15 cellular contexts compared by ENCODE assay signal in the genomic region with DNA sequence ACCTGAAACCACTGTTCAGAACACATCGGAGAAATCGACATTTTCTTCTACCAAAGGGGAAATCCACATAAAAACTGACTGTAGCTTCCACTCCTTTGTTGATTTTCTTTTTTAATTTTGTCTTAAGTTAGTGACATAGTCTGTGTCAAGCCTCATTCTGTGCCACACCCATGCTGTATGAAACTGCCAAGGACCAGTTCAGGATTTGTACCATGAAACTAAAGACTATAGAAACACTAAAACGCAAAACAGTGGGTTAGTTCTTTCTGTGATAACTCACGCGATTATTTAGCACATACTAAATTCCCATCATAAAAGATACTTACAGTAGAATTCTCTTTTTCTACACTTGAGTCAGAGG. TPM values are rescaled to one million over a fixed set of nuclear protein-coding genes. Genes with fewer than 3 reads are reported as not detected.
DNase-seq lines count a peak whose midpoint lies in the region; ATAC-seq, FAIRE-seq and TF ChIP-seq lines count a peak whose summit lies in the region.
"Had no signal": no experiment of that assay in that cellular context is flagged by ENCODE, and none has a peak within 500 bp of the region (broad histone marks: within the 10 kb centered on the region; RNA-seq: fewer than 3 reads in every experiment).

No MANE protein-coding gene starts in this region.

- H3K4me3 Mint-ChIP-seq in activated CD4-positive, alpha-beta T cell treated with anti-CD3 and anti-CD28 coated beads, Interleukin-2, amount 10 ng/mL, durations not matched to agents 7 days and 5 days = no peak overlapping the region
- H3K4me3 Mint-ChIP-seq in activated CD8-positive, alpha-beta T cell treated with anti-CD3 and anti-CD28 coated beads for 36 hours = peak overlapping the region; percentile 70

- no peaks in the 10 kb centered on the region for H3K9me3 Mint-ChIP-seq in activated CD4-positive, alpha-beta T cell treated with anti-CD3 and anti-CD28 coated beads, Interleukin-2, amount 10 ng/mL, durations not matched to agents 7 days and 5 days
- no peaks in the 10 kb centered on the region for H3K9me3 Mint-ChIP-seq in activated CD8-positive, alpha-beta T cell treated with anti-CD3 and anti-CD28 coated beads for 36 hours

- DNase-seq in activated CD4-positive, alpha-beta T cell treated with anti-CD3 and anti-CD28 coated beads, Interleukin-2, amount 10 ng/mL, durations not matched to agents 7 days and 5 days = no peak
- DNase-seq in activated CD4-positive, alpha-beta T cell treated with anti-CD3 and anti-CD28 coated beads for 48 hours = no peak
- DNase-seq in activated CD8-positive, alpha-beta T cell treated with anti-CD3 and anti-CD28 coated beads for 36 hours = no peak
- DNase-seq in left colon (no peak), D721Med (ENCODE audit: insufficient read length, low spot score) (no peak), GM10266 (ENCODE audit: extremely low spot score) (no peak)
- no peak for DNase-seq in stimulated activated naive CD8-positive, alpha-beta T cell treated with anti-CD3 and anti-CD28 coated beads, Interleukin-15, Interleukin-2, amounts not matched to agents 100 U/mL and 50 U/mL, for 24 hours
- DNase-seq in activated effector memory CD4-positive, alpha-beta T cell treated with Interleukin-2 at 50 U/mL for 16 hours = no peak
- DNase-seq: islet precursor cell, NCI-H1417, NCI-H446 treated with DMSO at 0.1 percent for 48 hours, OCI-M1, thyroid gland had no signal

- CTCF ChIA-PET in activated CD4-positive, alpha-beta T cell treated with anti-CD3 and anti-CD28 coated beads, Interleukin-2, amount 10 ng/mL, durations not matched to agents 7 days and 5 days (lab: Charles Lee) = interaction anchor here (1.4 kb wide), 1 partner anchor 28 kb away, joined by 4 read pairs; no protein-coding TSS in a partner anchor
- CTCF ChIA-PET in activated CD8-positive, alpha-beta T cell treated with anti-CD3 and anti-CD28 coated beads for 36 hours (lab: Charles Lee) = interaction anchor here (1.3 to 1.8 kb wide), 5 partner anchors 9 to 53 kb away, joined by 3 to 7 read pairs (median 4); no protein-coding TSS in a partner anchor

- no peak for FAIRE-seq in D721Med (lab: Jason Lieb, UNC)
- FAIRE-seq: A204.1, frontal cortex had no signal

- intact Hi-C loops in activated CD8-positive, alpha-beta T cell treated with anti-CD3 and anti-CD28 coated beads for 36 hours (cut with micrococcal nuclease) = no loop called here
- intact Hi-C loops in left colon (cut with DNase I, micrococcal nuclease) = no loop called here

- peak overlapping the region; percentile 89 for H3K27ac Mint-ChIP-seq in activated CD4-positive, alpha-beta T cell treated with anti-CD3 and anti-CD28 coated beads, Interleukin-2, amount 10 ng/mL, durations not matched to agents 7 days and 5 days
- peak overlapping the region; percentile 90 for H3K27ac Mint-ChIP-seq in activated CD8-positive, alpha-beta T cell treated with anti-CD3 and anti-CD28 coated beads for 36 hours

- POLR2A ChIA-PET in activated CD4-positive, alpha-beta T cell treated with anti-CD3 and anti-CD28 coated beads, Interleukin-2, amount 10 ng/mL, durations not matched to agents 7 days and 5 days (lab: Charles Lee) = no interaction called here
- POLR2A ChIA-PET in activated CD8-positive, alpha-beta T cell treated with anti-CD3 and anti-CD28 coated beads for 36 hours (lab: Charles Lee) = interaction anchor here (3.0 kb wide), 1 partner anchor 21 kb away, joined by 13 read pairs; no protein-coding TSS in a partner anchor

- no peaks in the 10 kb centered on the region for H3K27me3 Mint-ChIP-seq in activated CD4-positive, alpha-beta T cell treated with anti-CD3 and anti-CD28 coated beads, Interleukin-2, amount 10 ng/mL, durations not matched to agents 7 days and 5 days
- no peaks in the 10 kb centered on the region for H3K27me3 Mint-ChIP-seq in activated CD8-positive, alpha-beta T cell treated with anti-CD3 and anti-CD28 coated beads for 36 hours

- TF ChIP-seq CTCF in activated CD8-positive, alpha-beta T cell treated with anti-CD3 and anti-CD28 coated beads for 36 hours (IDR thresholded peaks at IDR 0.05) = no peak
- no peak for TF ChIP-seq CTCF in D721Med (IDR thresholded peaks at IDR 0.05; ENCODE audit: insufficient read depth, missing control alignments)
- no peak for TF ChIP-seq CTCF in GM10266 (IDR thresholded peaks at IDR 0.05; ENCODE audit: control insufficient read depth, insufficient read depth, low read depth, missing control alignments)

- H3K4me1 Mint-ChIP-seq in activated CD4-positive, alpha-beta T cell treated with anti-CD3 and anti-CD28 coated beads, Interleukin-2, amount 10 ng/mL, durations not matched to agents 7 days and 5 days = peaks cover 60% of the 10 kb centered on the region
- H3K4me1 Mint-ChIP-seq in activated CD8-positive, alpha-beta T cell treated with anti-CD3 and anti-CD28 coated beads for 36 hours (ENCODE audit: low read depth) = peaks cover 58% of the 10 kb centered on the region

- ATAC-seq in activated CD8-positive, alpha-beta T cell treated with anti-CD3 and anti-CD28 coated beads for 36 hours = no peak
- peak; percentile 94 for ATAC-seq in left colon
- peak; percentile 20 for ATAC-seq in stimulated activated naive CD8-positive, alpha-beta T cell treated with anti-CD3 and anti-CD28 coated beads, Interleukin-15, Interleukin-2, amounts not matched to agents 100 U/mL and 50 U/mL, for 24 hours

- H3K36me3 Mint-ChIP-seq in activated CD4-positive, alpha-beta T cell treated with anti-CD3 and anti-CD28 coated beads, Interleukin-2, amount 10 ng/mL, durations not matched to agents 7 days and 5 days (ENCODE audit: low read depth) = peaks cover 56% of the 10 kb centered on the region
- H3K36me3 Mint-ChIP-seq in activated CD8-positive, alpha-beta T cell treated with anti-CD3 and anti-CD28 coated beads for 36 hours (ENCODE audit: low read depth) = peaks cover 53% of the 10 kb centered on the region

RNA-seq across cellular contexts. Expression of a gene that starts 54.5 kb away (rescaled TPM):
- 10 to 100 TPM; 77.6 to 85.0 TPM for total RNA-seq in activated CD4-positive, alpha-beta T cell treated with anti-CD3 and anti-CD28 coated beads, Interleukin-2, amount 10 ng/mL, durations not matched to agents 7 days and 5 days
- 10 to 100 TPM; 47.4 to 47.8 TPM for total RNA-seq in activated CD8-positive, alpha-beta T cell treated with anti-CD3 and anti-CD28 coated beads for 36 hours
- 10 to 100 TPM; 32.2 to 35.5 TPM for total RNA-seq in left colon
